In the genomic region with DNA sequence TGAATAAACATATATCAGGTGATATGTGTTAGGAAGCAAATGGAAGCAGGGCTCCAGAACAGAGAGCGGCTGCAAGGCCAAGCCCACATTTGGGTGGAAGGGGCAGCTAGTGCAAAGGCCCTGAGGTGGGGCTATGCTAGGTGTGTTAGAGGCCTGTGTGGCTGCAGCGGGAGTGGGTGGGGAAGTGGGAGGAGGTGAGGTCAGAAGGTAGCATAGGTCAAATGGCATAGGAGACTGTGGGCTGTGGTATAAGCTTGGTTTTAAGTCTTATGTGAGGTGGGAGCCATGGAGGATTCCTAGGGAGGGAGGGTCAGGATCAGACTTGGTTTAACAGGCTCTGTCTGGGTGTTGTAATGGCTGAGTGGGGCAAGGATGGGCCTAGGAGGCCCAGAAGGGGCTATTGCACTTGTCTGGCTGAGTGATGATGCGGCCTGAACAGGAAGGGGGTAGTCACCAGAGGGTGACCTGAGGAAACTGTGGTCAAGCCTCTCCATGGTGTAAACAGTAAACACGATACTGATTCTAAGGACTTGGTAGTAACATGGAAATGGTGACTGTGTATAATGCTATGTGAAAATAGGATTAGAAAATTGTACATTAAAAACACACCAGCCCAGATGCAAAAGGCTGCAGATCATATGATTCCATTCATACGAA, we compare ENCODE assay signal across 8 cellular contexts. TPM values are rescaled to one million over a fixed set of nuclear protein-coding genes. Genes with fewer than 3 reads are reported as not detected.
DNase-seq lines count a peak whose midpoint lies in the region; ATAC-seq lines count a peak whose summit lies in the region.

No MANE protein-coding gene starts in this region.

- DNase-seq in AG08396 (ENCODE audit: low spot score) (peak; percentile 73), memory B cell (ENCODE audit: low spot score in 2 of 2) (no peak), anterior cingulate cortex (lab: John Stamatoyannopoulos, UW) (no peak), HUDEP-2 (lab: John Stamatoyannopoulos, UW; ENCODE audit: unreplicated experiment in 76 of 76) (no peak), Kasumi-1 (lab: John Stamatoyannopoulos, UW) (no peak)
- no peak for DNase-seq in activated CD8-positive, alpha-beta T cell treated with anti-CD3 and anti-CD28 coated beads, Interleukin-2, amount 10 ng/mL, durations not matched to agents 7 days and 5 days

- POLR2A ChIA-PET in activated CD8-positive, alpha-beta T cell treated with anti-CD3 and anti-CD28 coated beads, Interleukin-2, amount 10 ng/mL, durations not matched to agents 7 days and 5 days (lab: Charles Lee), result no interaction called here

- no peaks in the 10 kb centered on the region for H3K36me3 Mint-ChIP-seq in activated CD8-positive, alpha-beta T cell treated with anti-CD3 and anti-CD28 coated beads, Interleukin-2, amount 10 ng/mL, durations not matched to agents 7 days and 5 days (ENCODE audit: low read depth)
- H3K36me3 Mint-ChIP-seq in memory B cell, result peaks cover 4% of the 10 kb centered on the region

- H3K27ac Mint-ChIP-seq in activated CD8-positive, alpha-beta T cell treated with anti-CD3 and anti-CD28 coated beads, Interleukin-2, amount 10 ng/mL, durations not matched to agents 7 days and 5 days, result peak overlapping the region; percentile 47
- H3K27ac Mint-ChIP-seq in memory B cell, result peak overlapping the region; percentile 43

- no peaks in the 10 kb centered on the region for H3K9me3 Mint-ChIP-seq in activated CD8-positive, alpha-beta T cell treated with anti-CD3 and anti-CD28 coated beads, Interleukin-2, amount 10 ng/mL, durations not matched to agents 7 days and 5 days (ENCODE audit: insufficient read depth)
- H3K9me3 Mint-ChIP-seq in memory B cell, result no peaks in the 10 kb centered on the region

- no peak overlapping the region for H3K4me3 Mint-ChIP-seq in activated CD8-positive, alpha-beta T cell treated with anti-CD3 and anti-CD28 coated beads, Interleukin-2, amount 10 ng/mL, durations not matched to agents 7 days and 5 days
- peak overlapping the region; percentile 19 for H3K4me3 Mint-ChIP-seq in memory B cell

- ATAC-seq in GM18909 (IDR thresholded peaks at IDR 0.05; ENCODE audit: poor library complexity, unreplicated experiment) (peak; percentile 80), HG03354 (IDR thresholded peaks at IDR 0.05; ENCODE audit: poor library complexity, severe bottlenecking, unreplicated experiment) (peak; percentile 94), memory B cell (ENCODE audit: low read depth) (peak; percentile 95)
- ATAC-seq in activated CD8-positive, alpha-beta T cell treated with anti-CD3 and anti-CD28 coated beads, Interleukin-2, amount 10 ng/mL, durations not matched to agents 7 days and 5 days, result peak; percentile 49

- peaks cover 26% of the 10 kb centered on the region for H3K4me1 Mint-ChIP-seq in activated CD8-positive, alpha-beta T cell treated with anti-CD3 and anti-CD28 coated beads, Interleukin-2, amount 10 ng/mL, durations not matched to agents 7 days and 5 days (ENCODE audit: low read depth)
- H3K4me1 Mint-ChIP-seq in memory B cell, result peaks cover 20% of the 10 kb centered on the region

- CTCF ChIA-PET in activated CD8-positive, alpha-beta T cell treated with anti-CD3 and anti-CD28 coated beads, Interleukin-2, amount 10 ng/mL, durations not matched to agents 7 days and 5 days (lab: Charles Lee), result no interaction called here

- H3K27me3 Mint-ChIP-seq in activated CD8-positive, alpha-beta T cell treated with anti-CD3 and anti-CD28 coated beads, Interleukin-2, amount 10 ng/mL, durations not matched to agents 7 days and 5 days (ENCODE audit: low read depth), result no peaks in the 10 kb centered on the region
- peaks cover 4% of the 10 kb centered on the region for H3K27me3 Mint-ChIP-seq in memory B cell

RNA-seq across cellular contexts. Expression of a gene that starts 31.1 kb away (rescaled TPM):
- total RNA-seq in activated CD8-positive, alpha-beta T cell treated with anti-CD3 and anti-CD28 coated beads, Interleukin-2, amount 10 ng/mL, durations not matched to agents 7 days and 5 days, result 10 to 100 TPM; 24.4 to 24.6 TPM
